9 cellular contexts compared by ENCODE assay signal in genomic region chr10:4951512-4952225, GRCh38. TPM values are rescaled to one million over a fixed set of nuclear protein-coding genes. Genes with fewer than 3 reads are reported as not detected.
"Had no signal": no experiment of that assay in that cellular context is flagged by ENCODE, and none has a peak within 500 bp of the region (broad histone marks: within the 10 kb centered on the region; RNA-seq: fewer than 3 reads in every experiment).

No MANE protein-coding gene starts in this region.

RNA-seq across cellular contexts. Expression of gene AKR1C2, which starts 52.0 kb away (rescaled TPM):
- total RNA-seq: activated CD4-positive, alpha-beta T cell treated with anti-CD3 and anti-CD28 coated beads for 36 hours; activated CD4-positive, alpha-beta T cell treated with anti-CD3 and anti-CD28 coated beads, Interleukin-2, amount 10 ng/mL, durations not matched to agents 24 days and 14 days; activated CD8-positive, alpha-beta memory T cell treated with anti-CD3 and anti-CD28 coated beads for 36 hours; activated CD8-positive, alpha-beta memory T cell treated with anti-CD3 and anti-CD28 coated beads, Interleukin-2, amount 10 ng/mL, durations not matched to agents 7 days and 5 days; activated CD8-positive, alpha-beta T cell treated with anti-CD3 and anti-CD28 coated beads, Interleukin-2, amount 10 ng/mL, durations not matched to agents 7 days and 5 days; activated naive CD8-positive, alpha-beta T cell treated with anti-CD3 and anti-CD28 coated beads for 36 hours; activated T-helper 1 cell treated with anti-CD3 and anti-CD28 coated beads, Interleukin-12 subunit alpha, Interleukin-12 subunit beta, Interleukin-2, Interleukin-4 antibody, amounts not matched to agents 30 ng/mL and 10 ng/mL and 1 ng/mL, durations not matched to agents 14 hours and 24 hours and 36 hours; activated T-helper 2 cell treated with anti-CD3 and anti-CD28 coated beads, Interferon-gamma antibody, Interleukin-2, Interleukin-4, amounts not matched to agents 10 μg/mL and 5 μg/mL and 100 μg/mL, durations not matched to agents 14 hours and 24 hours and 36 hours; T-helper 1 cell treated with Interleukin-12 subunit alpha and Interleukin-12 subunit beta and Interleukin-4 antibody, amounts not matched to agents 30 ng/mL and 1 ng/mL, for 36 hours had no signal
